ENCODE assay signal across 8 cellular contexts in genomic region chr20:34557936-34558319, GRCh38. TPM values are rescaled to one million over a fixed set of nuclear protein-coding genes. Genes with fewer than 3 reads are reported as not detected.
DNase-seq lines count a peak whose midpoint lies in the region; ATAC-seq and TF ChIP-seq lines count a peak whose summit lies in the region.

No MANE protein-coding gene starts in this region.

- H3K27me3 Mint-ChIP-seq in naive thymus-derived CD8-positive, alpha-beta T cell: no peaks in the 10 kb centered on the region

- peak overlapping the region; percentile 74 for H3K9ac ChIP-seq in Karpas-422 (ENCODE audit: low read length)

- no peak for TF ChIP-seq CTCF in AG09309 (IDR thresholded peaks at IDR 0.05; ENCODE audit: control insufficient read depth, insufficient read depth, low read depth, low read length, missing control alignments)

- DNase-seq in AG09309 (ENCODE audit: low read depth) (no peak), Karpas-422 (no peak), mesenteric fat pad (ENCODE audit: low spot score) (no peak), NOMO-1 treated with DMSO at 0.1 percent for 48 hours (lab: John Stamatoyannopoulos, UW; ENCODE audit: unreplicated experiment) (no peak), kidney tubule cell (ENCODE audit: low spot score) (no peak), HuH-7 (ENCODE audit: low spot score) (no peak)
- DNase-seq in naive thymus-derived CD8-positive, alpha-beta T cell: no peak

- no peaks in the 10 kb centered on the region for H3K27me3 ChIP-seq in Karpas-422 (ENCODE audit: low read length)

- no peak for ATAC-seq in naive thymus-derived CD8-positive, alpha-beta T cell

- H2AFZ ChIP-seq in Karpas-422 (ENCODE audit: low read length): no peak overlapping the region

- peak overlapping the region; percentile 73 for H3K4me3 ChIP-seq in AG09309 (ENCODE audit: control insufficient read depth, low read depth, low read length)
- peak overlapping the region; percentile 70 for H3K4me3 ChIP-seq in Karpas-422 (ENCODE audit: low read length)

- H3K27ac ChIP-seq in Karpas-422 (ENCODE audit: low read length): no peak overlapping the region
- peak overlapping the region; percentile 95 for H3K27ac ChIP-seq in cingulate gyrus (ENCODE audit: low read depth, low read length)

- peaks cover 8 to 19% (median 17%) of the 10 kb centered on the region in 4 donors for H3K4me1 Mint-ChIP-seq in naive thymus-derived CD8-positive, alpha-beta T cell

- H3K9me2 ChIP-seq in Karpas-422 (replicated peaks; ENCODE audit: insufficient read depth, low read length): no peaks in the 10 kb centered on the region

- H3K4me3 Mint-ChIP-seq in naive thymus-derived CD8-positive, alpha-beta T cell: peak overlapping the region; percentile 72 to 94 (median 82)

- POLR2A ChIA-PET in naive thymus-derived CD8-positive, alpha-beta T cell (lab: Charles Lee): interaction anchor here (1.7 to 1.9 kb wide), 2 partner anchors 13 to 119 kb away, joined by 5 read pairs; partner anchors contain the start of gene PIGU

- H3K4me2 ChIP-seq in Karpas-422 (ENCODE audit: low read depth, low read length, poor library complexity, severe bottlenecking): peak overlapping the region; percentile 66

- H3K9me3 Mint-ChIP-seq in naive thymus-derived CD8-positive, alpha-beta T cell: no peaks in the 10 kb centered on the region

- H3K36me3 Mint-ChIP-seq in naive thymus-derived CD8-positive, alpha-beta T cell: no peaks in the 10 kb centered on the region

- peak overlapping the region; percentile 87 to 99 (median 94) for H3K27ac Mint-ChIP-seq in naive thymus-derived CD8-positive, alpha-beta T cell

- peaks cover 5% of the 10 kb centered on the region for H3K79me2 ChIP-seq in Karpas-422 (ENCODE audit: low read length)

- no peaks in the 10 kb centered on the region for H4K20me1 ChIP-seq in Karpas-422 (ENCODE audit: insufficient read depth, low read depth, low read length)

- H3K36me3 ChIP-seq in Karpas-422 (ENCODE audit: insufficient read depth, low read length): no peaks in the 10 kb centered on the region

- H3K4me1 ChIP-seq in Karpas-422 (ENCODE audit: low read length): peaks cover 4% of the 10 kb centered on the region; the same call in 1 of the 2 replicates

- no peaks in the 10 kb centered on the region for H3K9me3 ChIP-seq in Karpas-422 (ENCODE audit: low read length)

RNA-seq across cellular contexts. Expression of gene MAP1LC3A, which starts 0.6 kb away (rescaled TPM):
- 12.4 and 13.8 TPM in 2 replicates for total RNA-seq in Karpas-422 (2014; rRNA removed; shearing (Covaris generic); ENCODE audit: low replicate concordance)
- 1 to 10 TPM in 1 of 2 experiments, under 1 TPM in 1; 0.99 to 2.4 TPM for total RNA-seq in naive thymus-derived CD8-positive, alpha-beta T cell
- 1 to 10 TPM in 2 of 3 donors, under 1 TPM in 1; 0.94 to 2.1 (median 1.6) TPM for polyA plus RNA-seq in naive thymus-derived CD8-positive, alpha-beta T cell
- total RNA-seq in mesenteric fat pad: 48.1 TPM

RNA-seq across cellular contexts. Expression of gene DYNLRB1, which starts 41.7 kb away (rescaled TPM):
- total RNA-seq in Karpas-422 (2014; rRNA removed; shearing (Covaris generic); ENCODE audit: low replicate concordance): 163 and 179 TPM in 2 replicates
- total RNA-seq in naive thymus-derived CD8-positive, alpha-beta T cell: 10 to 100 TPM; 60.1 to 67.6 TPM
- 100 to 1,000 TPM; 216 to 275 (median 268) TPM for polyA plus RNA-seq in naive thymus-derived CD8-positive, alpha-beta T cell
- 131 TPM for total RNA-seq in mesenteric fat pad
